Comparison of ENCODE assay signal across 1 cellular context in the genomic region with DNA sequence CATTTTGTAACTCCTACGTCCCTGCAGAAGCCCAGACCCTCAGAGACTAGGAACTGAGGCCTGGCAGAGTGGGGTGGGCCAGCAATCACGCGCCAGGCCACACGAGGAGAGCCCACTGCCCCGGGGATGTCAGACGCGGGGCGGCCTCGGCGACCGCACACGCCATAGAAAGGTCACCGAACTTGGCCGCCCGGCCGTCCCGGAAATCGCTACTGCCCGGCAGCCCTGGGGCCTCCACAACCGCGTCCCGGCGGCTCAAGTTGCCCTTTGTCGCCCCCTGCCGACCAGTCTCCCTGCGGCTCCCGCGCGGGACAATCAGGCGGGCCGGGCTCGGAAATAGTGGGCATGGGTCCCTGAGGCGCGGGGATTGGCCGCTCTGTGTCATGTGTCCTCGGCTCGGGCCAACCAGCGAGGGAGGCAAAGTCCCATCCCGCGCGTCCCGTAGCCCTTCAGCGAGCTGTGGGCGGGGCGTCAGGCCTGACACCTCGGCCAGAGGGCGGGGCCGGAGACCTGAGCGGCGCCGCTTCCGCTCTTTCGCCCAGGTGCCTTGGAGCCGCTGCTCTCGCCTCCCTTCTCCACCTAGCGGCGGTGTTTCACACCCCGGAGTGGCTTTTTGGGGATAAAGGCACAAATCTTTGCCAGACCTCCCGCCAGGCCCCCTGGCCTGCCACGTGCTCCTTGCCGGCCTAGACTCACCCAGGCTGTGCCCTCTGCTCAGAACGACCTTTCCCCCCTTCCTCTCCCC.
TF ChIP-seq lines count a peak whose summit lies in the region.

No MANE protein-coding gene starts in this region.

TF ChIP-seq in K562, 482 proteins besides CTCF, POLR2A, EP300 and RAD21 (continued from another document and continues in another):
- no peak for TF ChIP-seq TSHZ1 (CRISPR knock-in tag; IDR thresholded peaks at IDR 0.05)
- TF ChIP-seq ZNF583 (CRISPR knock-in tag; IDR thresholded peaks at IDR 0.05): no peak
- TF ChIP-seq SMARCA5 (IDR thresholded peaks at IDR 0.05): no peak
- no peak for TF ChIP-seq ZNF124 (CRISPR knock-in tag; IDR thresholded peaks at IDR 0.05)
- TF ChIP-seq KLF1 (tag; IDR thresholded peaks at IDR 0.05): no peak
- 0 out of 2 replicates have a peak, but pooled peaks have one; percentile 42 for TF ChIP-seq CREB3 (tag; conservative IDR thresholded peaks at IDR 0.05; ENCODE audit: low read depth)
- no peak for TF ChIP-seq ETS2 (tag; IDR thresholded peaks at IDR 0.05; ENCODE audit: borderline replicate concordance, poor library complexity, severe bottlenecking)
- TF ChIP-seq KLF6 (CRISPR knock-in tag; IDR thresholded peaks at IDR 0.05; ENCODE audit: borderline replicate concordance): peak; percentile 33; the same call in 1 of the 2 replicates
- no peak for TF ChIP-seq RFX1 (IDR thresholded peaks at IDR 0.05)
- no peak for TF ChIP-seq NFIC (IDR thresholded peaks at IDR 0.05)
- peak; percentile 85 for TF ChIP-seq RBM25 (IDR thresholded peaks at IDR 0.05; ENCODE audit: low read depth, low read length, severe bottlenecking)
- TF ChIP-seq FOSL1 (tag; conservative IDR thresholded peaks at IDR 0.05): no peak
- no peak for TF ChIP-seq TEAD4 (IDR thresholded peaks at IDR 0.05; ENCODE audit: low read length)
- TF ChIP-seq TEAD4 (CRISPR knock-in tag; IDR thresholded peaks at IDR 0.05; ENCODE audit: borderline replicate concordance): no peak
- TF ChIP-seq FOS (IDR thresholded peaks at IDR 0.05; ENCODE audit: extremely low read depth, insufficient read length): peak; percentile 55
- TF ChIP-seq, protein P1, sequence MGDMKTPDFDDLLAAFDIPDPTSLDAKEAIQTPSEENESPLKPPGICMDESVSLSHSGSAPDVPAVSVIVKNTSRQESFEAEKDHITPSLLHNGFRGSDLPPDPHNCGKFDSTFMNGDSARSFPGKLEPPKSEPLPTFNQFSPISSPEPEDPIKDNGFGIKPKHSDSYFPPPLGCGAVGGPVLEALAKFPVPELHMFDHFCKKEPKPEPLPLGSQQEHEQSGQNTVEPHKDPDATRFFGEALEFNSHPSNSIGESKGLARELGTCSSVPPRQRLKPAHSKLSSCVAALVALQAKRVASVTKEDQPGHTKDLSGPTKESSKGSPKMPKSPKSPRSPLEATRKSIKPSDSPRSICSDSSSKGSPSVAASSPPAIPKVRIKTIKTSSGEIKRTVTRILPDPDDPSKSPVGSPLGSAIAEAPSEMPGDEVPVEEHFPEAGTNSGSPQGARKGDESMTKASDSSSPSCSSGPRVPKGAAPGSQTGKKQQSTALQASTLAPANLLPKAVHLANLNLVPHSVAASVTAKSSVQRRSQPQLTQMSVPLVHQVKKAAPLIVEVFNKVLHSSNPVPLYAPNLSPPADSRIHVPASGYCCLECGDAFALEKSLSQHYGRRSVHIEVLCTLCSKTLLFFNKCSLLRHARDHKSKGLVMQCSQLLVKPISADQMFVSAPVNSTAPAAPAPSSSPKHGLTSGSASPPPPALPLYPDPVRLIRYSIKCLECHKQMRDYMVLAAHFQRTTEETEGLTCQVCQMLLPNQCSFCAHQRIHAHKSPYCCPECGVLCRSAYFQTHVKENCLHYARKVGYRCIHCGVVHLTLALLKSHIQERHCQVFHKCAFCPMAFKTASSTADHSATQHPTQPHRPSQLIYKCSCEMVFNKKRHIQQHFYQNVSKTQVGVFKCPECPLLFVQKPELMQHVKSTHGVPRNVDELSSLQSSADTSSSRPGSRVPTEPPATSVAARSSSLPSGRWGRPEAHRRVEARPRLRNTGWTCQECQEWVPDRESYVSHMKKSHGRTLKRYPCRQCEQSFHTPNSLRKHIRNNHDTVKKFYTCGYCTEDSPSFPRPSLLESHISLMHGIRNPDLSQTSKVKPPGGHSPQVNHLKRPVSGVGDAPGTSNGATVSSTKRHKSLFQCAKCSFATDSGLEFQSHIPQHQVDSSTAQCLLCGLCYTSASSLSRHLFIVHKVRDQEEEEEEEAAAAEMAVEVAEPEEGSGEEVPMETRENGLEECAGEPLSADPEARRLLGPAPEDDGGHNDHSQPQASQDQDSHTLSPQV (IDR thresholded peaks at IDR 0.05): peak; percentile 82
- TF ChIP-seq ZNF707 (CRISPR knock-in tag; conservative IDR thresholded peaks at IDR 0.05): no peak
- TF ChIP-seq MCM7 (IDR thresholded peaks at IDR 0.05): no peak
- TF ChIP-seq CTCFL (IDR thresholded peaks at IDR 0.05; ENCODE audit: borderline replicate concordance, insufficient read depth, low read depth, low read length, poor library complexity, severe bottlenecking): peak; percentile 72
- TF ChIP-seq SRF (CRISPR knock-in tag; IDR thresholded peaks at IDR 0.05): peak in 1 of 2 experiments; percentile 49; a peak in 1 of 4 replicates
- peak; percentile 87 for TF ChIP-seq GABPB1 (CRISPR knock-in tag; IDR thresholded peaks at IDR 0.05)
- TF ChIP-seq RNF2 (IDR thresholded peaks at IDR 0.05): peak; percentile 71
- no peak; the same call in none of the 2 replicates for TF ChIP-seq ETV5 (CRISPR knock-in tag; IDR thresholded peaks at IDR 0.05; ENCODE audit: low read depth)
- TF ChIP-seq ZFP1 (CRISPR knock-in tag; IDR thresholded peaks at IDR 0.05): no peak
- TF ChIP-seq TBL1XR1 (IDR thresholded peaks at IDR 0.05; ENCODE audit: low read length in 2 of 2): no peak
- no peak for TF ChIP-seq ZZZ3 (IDR thresholded peaks at IDR 0.05)
- TF ChIP-seq PML (IDR thresholded peaks at IDR 0.05; ENCODE audit: low read length): no peak
- TF ChIP-seq ZNF644 (tag; IDR thresholded peaks at IDR 0.05; ENCODE audit: low read depth): no peak; the same call in 1 of the 2 replicates
- peak; percentile 8 for TF ChIP-seq SAP30 (IDR thresholded peaks at IDR 0.05; ENCODE audit: borderline replicate concordance, insufficient read depth, low read depth, low read length, poor library complexity, severe bottlenecking)
- no peak for TF ChIP-seq ZNF212 (CRISPR knock-in tag; IDR thresholded peaks at IDR 0.05)
- TF ChIP-seq ELK3 (CRISPR knock-in tag; IDR thresholded peaks at IDR 0.05): no peak
- TF ChIP-seq NCOA2 (IDR thresholded peaks at IDR 0.05; ENCODE audit: partially characterized antibody in 2 of 2): no peak
- no peak for TF ChIP-seq NBN (IDR thresholded peaks at IDR 0.05; ENCODE audit: low read depth)
- no peak for TF ChIP-seq ZNF830 (CRISPR knock-in tag; IDR thresholded peaks at IDR 0.05)
- no peak for TF ChIP-seq SRSF1 (IDR thresholded peaks at IDR 0.05; ENCODE audit: low read depth, low read length)
- no peak for TF ChIP-seq CGGBP1 (CRISPR knock-in tag; IDR thresholded peaks at IDR 0.05)
- no peak for TF ChIP-seq ZBTB40 (IDR thresholded peaks at IDR 0.05)
- no peak for TF ChIP-seq ZBTB40 (CRISPR knock-in tag; IDR thresholded peaks at IDR 0.05)
